ENCODE assay signal across 2 cellular contexts in the genomic region with DNA sequence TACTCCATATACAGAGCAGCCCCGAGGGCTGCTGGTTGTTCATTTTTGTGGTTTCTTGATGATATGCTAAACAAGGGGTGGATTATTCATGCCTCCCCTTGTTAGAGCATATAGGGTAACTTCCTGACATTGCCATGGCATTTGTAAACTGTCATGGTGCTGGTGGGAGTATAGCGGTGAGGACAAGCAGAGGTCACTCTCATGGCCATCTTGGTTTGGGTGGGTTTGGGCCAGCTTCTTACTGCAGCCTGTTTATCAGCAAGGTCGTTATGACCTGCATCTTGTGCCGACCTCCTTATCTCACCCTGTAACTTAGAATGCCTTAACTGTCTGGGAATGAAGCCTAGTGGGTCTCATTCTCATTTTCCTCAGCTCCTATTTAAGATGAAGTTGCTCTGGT.
TF ChIP-seq lines count a peak whose summit lies in the region.

No MANE protein-coding gene starts in this region.

TF ChIP-seq in H1, 55 proteins besides CTCF, POLR2A, EP300 and RAD21:
- no peak for TF ChIP-seq POLR2AphosphoS5 (IDR thresholded peaks at IDR 0.05; ENCODE audit: low read depth, low read length)
- TF ChIP-seq, protein P1, sequence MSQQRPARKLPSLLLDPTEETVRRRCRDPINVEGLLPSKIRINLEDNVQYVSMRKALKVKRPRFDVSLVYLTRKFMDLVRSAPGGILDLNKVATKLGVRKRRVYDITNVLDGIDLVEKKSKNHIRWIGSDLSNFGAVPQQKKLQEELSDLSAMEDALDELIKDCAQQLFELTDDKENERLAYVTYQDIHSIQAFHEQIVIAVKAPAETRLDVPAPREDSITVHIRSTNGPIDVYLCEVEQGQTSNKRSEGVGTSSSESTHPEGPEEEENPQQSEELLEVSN (IDR thresholded peaks at IDR 0.05), result no peak
- TF ChIP-seq CHD1 (IDR thresholded peaks at IDR 0.05; ENCODE audit: low read depth, low read length), result no peak
- no peak for TF ChIP-seq SUZ12 (IDR thresholded peaks at IDR 0.05; ENCODE audit: low read length)
- TF ChIP-seq HDAC2 (IDR thresholded peaks at IDR 0.05; ENCODE audit: borderline replicate concordance in 1 of 2, low read depth in 2 of 2, low read length in 2 of 2), result no peak
- no peak for TF ChIP-seq SIX5 (IDR thresholded peaks at IDR 0.05; ENCODE audit: low read depth, low read length)
- no peak for TF ChIP-seq TAF7 (optimal IDR thresholded peaks at IDR 0.05; ENCODE audit: borderline replicate concordance, low read depth, low read length)
- no peak for TF ChIP-seq CREB1 (IDR thresholded peaks at IDR 0.05)
- no peak for TF ChIP-seq GABPA (IDR thresholded peaks at IDR 0.05; ENCODE audit: borderline replicate concordance, insufficient read depth, low read length)
- TF ChIP-seq, protein P2, sequence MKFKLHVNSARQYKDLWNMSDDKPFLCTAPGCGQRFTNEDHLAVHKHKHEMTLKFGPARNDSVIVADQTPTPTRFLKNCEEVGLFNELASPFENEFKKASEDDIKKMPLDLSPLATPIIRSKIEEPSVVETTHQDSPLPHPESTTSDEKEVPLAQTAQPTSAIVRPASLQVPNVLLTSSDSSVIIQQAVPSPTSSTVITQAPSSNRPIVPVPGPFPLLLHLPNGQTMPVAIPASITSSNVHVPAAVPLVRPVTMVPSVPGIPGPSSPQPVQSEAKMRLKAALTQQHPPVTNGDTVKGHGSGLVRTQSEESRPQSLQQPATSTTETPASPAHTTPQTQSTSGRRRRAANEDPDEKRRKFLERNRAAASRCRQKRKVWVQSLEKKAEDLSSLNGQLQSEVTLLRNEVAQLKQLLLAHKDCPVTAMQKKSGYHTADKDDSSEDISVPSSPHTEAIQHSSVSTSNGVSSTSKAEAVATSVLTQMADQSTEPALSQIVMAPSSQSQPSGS (IDR thresholded peaks at IDR 0.05; ENCODE audit: low read length), result no peak
- TF ChIP-seq, protein P3, sequence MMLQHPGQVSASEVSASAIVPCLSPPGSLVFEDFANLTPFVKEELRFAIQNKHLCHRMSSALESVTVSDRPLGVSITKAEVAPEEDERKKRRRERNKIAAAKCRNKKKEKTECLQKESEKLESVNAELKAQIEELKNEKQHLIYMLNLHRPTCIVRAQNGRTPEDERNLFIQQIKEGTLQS (IDR thresholded peaks at IDR 0.05; ENCODE audit: insufficient read depth, low read depth, low read length), result no peak
- TF ChIP-seq SP1 (IDR thresholded peaks at IDR 0.05; ENCODE audit: low read depth, low read length), result no peak
- TF ChIP-seq JUN (IDR thresholded peaks at IDR 0.05; ENCODE audit: low read depth, low read length), result no peak
- TF ChIP-seq, protein P4, sequence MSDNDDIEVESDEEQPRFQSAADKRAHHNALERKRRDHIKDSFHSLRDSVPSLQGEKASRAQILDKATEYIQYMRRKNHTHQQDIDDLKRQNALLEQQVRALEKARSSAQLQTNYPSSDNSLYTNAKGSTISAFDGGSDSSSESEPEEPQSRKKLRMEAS (IDR thresholded peaks at IDR 0.05), result no peak
- TF ChIP-seq RBBP5 (IDR thresholded peaks at IDR 0.05; ENCODE audit: borderline replicate concordance, low read depth, low read length), result no peak
- TF ChIP-seq SIRT6 (IDR thresholded peaks at IDR 0.05; ENCODE audit: low read length), result no peak
- TF ChIP-seq RFX5 (IDR thresholded peaks at IDR 0.05; ENCODE audit: borderline replicate concordance, low read depth, low read length), result no peak
- no peak for TF ChIP-seq NRF1 (IDR thresholded peaks at IDR 0.05; ENCODE audit: low read depth, low read length)

TF ChIP-seq in HEK293T, 16 proteins besides CTCF, POLR2A, EP300 and RAD21:
- TF ChIP-seq ZNF384 (IDR thresholded peaks at IDR 0.05), result no peak
- TF ChIP-seq SP1 (IDR thresholded peaks at IDR 0.05), result no peak
- TF ChIP-seq CTBP1 (IDR thresholded peaks at IDR 0.05; ENCODE audit: borderline replicate concordance), result no peak
- no peak for TF ChIP-seq SUZ12 (IDR thresholded peaks at IDR 0.05)
- TF ChIP-seq, protein P5, sequence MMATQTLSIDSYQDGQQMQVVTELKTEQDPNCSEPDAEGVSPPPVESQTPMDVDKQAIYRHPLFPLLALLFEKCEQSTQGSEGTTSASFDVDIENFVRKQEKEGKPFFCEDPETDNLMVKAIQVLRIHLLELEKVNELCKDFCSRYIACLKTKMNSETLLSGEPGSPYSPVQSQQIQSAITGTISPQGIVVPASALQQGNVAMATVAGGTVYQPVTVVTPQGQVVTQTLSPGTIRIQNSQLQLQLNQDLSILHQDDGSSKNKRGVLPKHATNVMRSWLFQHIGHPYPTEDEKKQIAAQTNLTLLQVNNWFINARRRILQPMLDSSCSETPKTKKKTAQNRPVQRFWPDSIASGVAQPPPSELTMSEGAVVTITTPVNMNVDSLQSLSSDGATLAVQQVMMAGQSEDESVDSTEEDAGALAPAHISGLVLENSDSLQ (IDR thresholded peaks at IDR 0.05), result no peak
- TF ChIP-seq FOXK2 (IDR thresholded peaks at IDR 0.05), result no peak
